Comparison of ENCODE assay signal across 17 cellular contexts in genomic region chr11:71062199-71062598, GRCh38.
A peak's percentile ranks its signal among the peaks of the same experiment; 100 is the strongest.
DNase-seq lines count a peak whose midpoint lies in the region; ATAC-seq and TF ChIP-seq lines count a peak whose summit lies in the region.
"Had no signal": no experiment of that assay in that cellular context is flagged by ENCODE, and none has a peak within 500 bp of the region (broad histone marks: within the 10 kb centered on the region; RNA-seq: fewer than 3 reads in every experiment).

No MANE protein-coding gene starts in this region.

- H2AFZ ChIP-seq in GM23338 = no peak overlapping the region
- H2AFZ ChIP-seq in OCI-LY7 (ENCODE audit: low read length) = no peak overlapping the region

- no peak overlapping the region for H3K4me3 Mint-ChIP-seq in GM23338
- no peak overlapping the region for H3K4me3 Mint-ChIP-seq in endodermal cell
- H3K4me3 Mint-ChIP-seq in CD4-positive, alpha-beta memory T cell = no peak overlapping the region
- H3K4me3 Mint-ChIP-seq: CD8-positive, alpha-beta memory T cell had no signal

- POLR2A ChIA-PET in OCI-LY7 (lab: Charles Lee) = no interaction called here
- POLR2A ChIA-PET in CD4-positive, alpha-beta memory T cell (lab: Charles Lee; ENCODE audit: partially characterized antibody) = no interaction called here

- H3K27me3 Mint-ChIP-seq in GM23338 (ENCODE audit: insufficient read depth, low read depth, poor library complexity) (peaks cover 6% of the 10 kb centered on the region), endodermal cell (ENCODE audit: insufficient read depth) (no peaks in the 10 kb centered on the region)
- H3K27me3 Mint-ChIP-seq in CD4-positive, alpha-beta memory T cell = peaks cover 15 to 24% of the 10 kb centered on the region in 2 donors

- H3K9me2 ChIP-seq in GM23338 (ENCODE audit: insufficient read depth) (no peaks in the 10 kb centered on the region), OCI-LY7 (ENCODE audit: insufficient read depth, low read length) (no peaks in the 10 kb centered on the region)

- no TSS peak for BruUV-seq in OCI-LY7 (replicated peaks; lab: Mats Ljungman, UMichigan)

- H3K36me3 Mint-ChIP-seq in GM23338 (ENCODE audit: low read depth) (peaks cover 5% of the 10 kb centered on the region; the same call in 2 of the 3 replicates), endodermal cell (ENCODE audit: low read depth) (peaks cover 4% of the 10 kb centered on the region)
- no peaks in the 10 kb centered on the region for H3K36me3 Mint-ChIP-seq in CD4-positive, alpha-beta memory T cell

- 96 to 100% methylated on average over 3 of the region's 3 CpGs for WGBS in endodermal cell (ENCODE audit: insufficient coverage in 1 of 2, insufficient read length in 1 of 2), 2 experiments

- H3K27ac ChIP-seq in GM23338 (ENCODE audit: low read depth) = no peak overlapping the region
- no peak overlapping the region for H3K27ac ChIP-seq in OCI-LY7 (ENCODE audit: low read depth, low read length, poor library complexity, severe bottlenecking)
- no peak overlapping the region for H3K27ac ChIP-seq in endodermal cell (ENCODE audit: low read depth, low read length)
- H3K27ac ChIP-seq in CD4-positive, alpha-beta memory T cell (ENCODE audit: low read depth, low read length) = no peak overlapping the region
- H3K27ac ChIP-seq: C4-2B, HL-60 had no signal

- H3K36me3 ChIP-seq in GM23338 (ENCODE audit: insufficient read depth) (no peaks in the 10 kb centered on the region), OCI-LY7 (ENCODE audit: insufficient read depth, low read length) (no peaks in the 10 kb centered on the region), endodermal cell (ENCODE audit: control insufficient read depth, insufficient read depth, low read length) (no peaks in the 10 kb centered on the region)
- H3K36me3 ChIP-seq in CD4-positive, alpha-beta memory T cell (ENCODE audit: insufficient read depth, low read length) = no peaks in the 10 kb centered on the region
- H3K36me3 ChIP-seq: BE2C had no signal

- H3K4me3 ChIP-seq in GM23338 (no peak overlapping the region), OCI-LY7 (ENCODE audit: low read depth, low read length, poor library complexity, severe bottlenecking) (no peak overlapping the region), endodermal cell (ENCODE audit: low read length) (no peak overlapping the region)
- H3K4me3 ChIP-seq in CD4-positive, alpha-beta memory T cell (ENCODE audit: low read length in 2 of 2) = no peak overlapping the region

- intact Hi-C loops in OCI-LY7 (cut with micrococcal nuclease; ENCODE audit: unreplicated experiment) = no loop called here
- intact Hi-C loops in CD4-positive, alpha-beta memory T cell (cut with micrococcal nuclease) = no loop called here

- H4K20me1 ChIP-seq in GM23338 (replicated peaks; ENCODE audit: insufficient read depth) = no peaks in the 10 kb centered on the region; the same call in 1 of the 2 replicates
- no peaks in the 10 kb centered on the region for H4K20me1 ChIP-seq in OCI-LY7 (ENCODE audit: insufficient read depth, low read length)

- no peaks in the 10 kb centered on the region; the same call in 2 of the 3 replicates for H3K9me3 Mint-ChIP-seq in GM23338
- H3K9me3 Mint-ChIP-seq in endodermal cell = no peaks in the 10 kb centered on the region
- H3K9me3 Mint-ChIP-seq in CD4-positive, alpha-beta memory T cell = peaks cover 0 to 1% (median 0%) of the 10 kb centered on the region in 8 donors

- CTCF ChIA-PET in OCI-LY7 (lab: Charles Lee; ENCODE audit: unreplicated experiment) = no interaction called here
- CTCF ChIA-PET in CD4-positive, alpha-beta memory T cell (lab: Charles Lee; ENCODE audit: partially characterized antibody) = no interaction called here

- H3K9me3 ChIP-seq in OCI-LY7 (ENCODE audit: low read length) (no peaks in the 10 kb centered on the region), endodermal cell (ENCODE audit: control insufficient read depth, low read length) (no peaks in the 10 kb centered on the region)
- H3K9me3 ChIP-seq in CD4-positive, alpha-beta memory T cell (ENCODE audit: control insufficient read depth in 1 of 2, low read length in 2 of 2) = no peaks in the 10 kb centered on the region
- H3K9me3 ChIP-seq: BE2C, Caco-2 had no signal

- no peak overlapping the region for H3K27ac Mint-ChIP-seq in GM23338
- no peak overlapping the region for H3K27ac Mint-ChIP-seq in endodermal cell
- no peak overlapping the region for H3K27ac Mint-ChIP-seq in CD4-positive, alpha-beta memory T cell
- H3K27ac Mint-ChIP-seq: CD8-positive, alpha-beta memory T cell had no signal

- H3K27me3 ChIP-seq in GM23338 (ENCODE audit: insufficient read depth) (no peaks in the 10 kb centered on the region), endodermal cell (ENCODE audit: control insufficient read depth, insufficient read depth, low read length, poor library complexity, severe bottlenecking) (no peaks in the 10 kb centered on the region)
- H3K27me3 ChIP-seq in CD4-positive, alpha-beta memory T cell (ENCODE audit: insufficient read depth, low read length) = peaks cover 4% of the 10 kb centered on the region

- DNase-seq in ACHN (peak; percentile 8), GM23338 (ENCODE audit: low spot score) (peak; percentile 50), OCI-LY7 (ENCODE audit: low spot score) (no peak), endodermal cell (peak; percentile 55), NCI-H748 treated with DMSO at 0.1 percent for 48 hours (lab: John Stamatoyannopoulos, UW) (no peak)
- DNase-seq in CD4-positive, alpha-beta memory T cell = no peak
- no peak for DNase-seq in stimulated activated CD4-positive, alpha-beta T cell treated with anti-CD3 and anti-CD28 coated beads, Interleukin-4, amount 100 ng/mL, for 4 hours
- DNase-seq: BE2C; Caco-2; CD8-positive, alpha-beta memory T cell; DMS53; GOT3; HCEC 1CT; KBM-7 had no signal

- no peaks in the 10 kb centered on the region for H3F3A ChIP-seq in GM23338 (replicated peaks; ENCODE audit: low read depth)

- TF ChIP-seq CTCF in GM23338 (conservative IDR thresholded peaks at IDR 0.05; ENCODE audit: low read depth in 2 of 2) = peak; percentile 48 to 63
- TF ChIP-seq CTCF in OCI-LY7 (conservative IDR thresholded peaks at IDR 0.05; ENCODE audit: low read length) = 0 out of 2 replicates have a peak, but pooled peaks have one; percentile 12
- peak; percentile 41 for TF ChIP-seq CTCF in endodermal cell (conservative IDR thresholded peaks at IDR 0.05)

- in situ Hi-C loops in ACHN (cut with HindIII; ENCODE audit: low pct_ligation_motif_present, low pct_unique_long_range_greater_than_20kb, low sequenced_read_pairs) = no loop called here

- no peak overlapping the region for H3K9ac ChIP-seq in endodermal cell (ENCODE audit: extremely low read depth, low read length, poor library complexity, severe bottlenecking)

- H3K4me2 ChIP-seq in GM23338 (no peak overlapping the region), OCI-LY7 (ENCODE audit: low read length) (no peak overlapping the region)

- peaks cover 7% of the 10 kb centered on the region; the same call in 2 of the 3 replicates for H3K4me1 Mint-ChIP-seq in GM23338
- peaks cover 8% of the 10 kb centered on the region for H3K4me1 Mint-ChIP-seq in endodermal cell
- no peaks in the 10 kb centered on the region for H3K4me1 Mint-ChIP-seq in CD4-positive, alpha-beta memory T cell
- H3K4me1 Mint-ChIP-seq: CD8-positive, alpha-beta memory T cell had no signal

- ATAC-seq in GM23338 (peak; percentile 78), GM18870 (IDR thresholded peaks at IDR 0.05; ENCODE audit: unreplicated experiment) (no peak)

- H3K79me2 ChIP-seq in GM23338 (replicated peaks; ENCODE audit: insufficient read depth) (no peaks in the 10 kb centered on the region), OCI-LY7 (ENCODE audit: insufficient read depth, low read depth, low read length) (no peaks in the 10 kb centered on the region)

- H3K4me1 ChIP-seq in GM23338 (ENCODE audit: insufficient read depth) (no peaks in the 10 kb centered on the region), OCI-LY7 (ENCODE audit: insufficient read depth, low read length, poor library complexity, severe bottlenecking) (no peaks in the 10 kb centered on the region), endodermal cell (ENCODE audit: control insufficient read depth, insufficient read depth, low read length) (no peaks in the 10 kb centered on the region)
- H3K4me1 ChIP-seq in CD4-positive, alpha-beta memory T cell (ENCODE audit: insufficient read depth, low read length) = no peaks in the 10 kb centered on the region
- H3K4me1 ChIP-seq: BE2C, Caco-2 had no signal

TF ChIP-seq in GM23338, 12 proteins besides CTCF, POLR2A, EP300 and RAD21 (continues in another document):
- TF ChIP-seq ZNF114 (CRISPR knock-in tag; IDR thresholded peaks at IDR 0.05) (no peak), ETS1 (IDR thresholded peaks at IDR 0.05) (no peak), STAT1 (IDR thresholded peaks at IDR 0.05; ENCODE audit: unreplicated experiment) (no peak), CREB1 (CRISPR knock-in tag; IDR thresholded peaks at IDR 0.05; ENCODE audit: low read depth) (no peak), NANOG (IDR thresholded peaks at IDR 0.05; ENCODE audit: borderline replicate concordance) (no peak), JUNB (IDR thresholded peaks at IDR 0.05; ENCODE audit: unreplicated experiment) (no peak), POLR2AphosphoS5 (IDR thresholded peaks at IDR 0.05; ENCODE audit: low read depth) (no peak)

Comparison
In these comparisons a context has a peak if more than half of its experiments do, and no peak if none do; other contexts are left out.
1. DNase-seq: peak in ACHN (single experiment), GM23338 (single experiment) and endodermal cell (single experiment); none in OCI-LY7 (single experiment), CD4-positive, alpha-beta memory T cell (0 of 5), stimulated activated CD4-positive, alpha-beta T cell treated with anti-CD3 and anti-CD28 coated beads, Interleukin-4, amount 100 ng/mL, for 4 hours (0 of 2) and NCI-H748 treated with DMSO at 0.1 percent for 48 hours (single experiment).
2. Peak in every context shown above with its lines, with median percentiles within 50 percentile points of each other: CTCF ChIP-seq.